In the genomic region with DNA sequence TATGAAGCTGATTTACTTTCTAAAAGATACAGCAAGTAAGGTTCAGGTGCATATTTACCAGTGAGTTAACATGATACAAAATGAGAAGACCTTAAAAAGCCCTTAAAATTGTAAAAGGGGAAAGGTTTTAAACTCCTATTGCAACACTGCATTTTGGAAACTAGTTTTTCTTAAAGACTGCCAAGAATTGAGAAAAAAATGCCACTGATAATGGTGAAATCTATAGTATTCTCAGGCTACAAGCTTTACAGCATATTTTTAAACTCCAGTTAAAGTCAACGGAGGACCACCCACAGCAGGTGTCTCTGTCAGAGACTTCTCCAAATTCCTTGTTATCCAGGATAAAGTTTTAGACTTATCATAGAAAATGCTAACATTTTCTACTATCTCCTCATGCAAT, we compare ENCODE assay signal across 14 cellular contexts.
"Had no signal": no experiment of that assay in that cellular context is flagged by ENCODE, and none has a peak within 500 bp of the region (broad histone marks: within the 10 kb centered on the region; RNA-seq: fewer than 3 reads in every experiment).

No MANE protein-coding gene starts in this region.

- H3K27ac ChIP-seq: psoas muscle, upper lobe of left lung had no signal

- H3K9me3 ChIP-seq: left lung, psoas muscle, spleen, upper lobe of left lung had no signal

- H3K4me3 Mint-ChIP-seq: activated T-helper 1 cell treated with anti-CD3 and anti-CD28 coated beads, Interleukin-12 subunit alpha, Interleukin-12 subunit beta, Interleukin-2, Interleukin-4 antibody, amounts not matched to agents 30 ng/mL and 10 ng/mL and 1 ng/mL, durations not matched to agents 14 hours and 24 hours and 36 hours; nephron had no signal

- ATAC-seq: esophagus mucosa, left lung, psoas muscle, sciatic nerve had no signal

- H3K4me3 ChIP-seq: left lung, psoas muscle, spleen, upper lobe of left lung had no signal

- DNase-seq: activated CD4-positive, alpha-beta T cell treated with anti-CD3 and anti-CD28 coated beads, Interleukin-2, amount 50 U/mL, for 4 hours; activated CD4-positive, CD25-positive, alpha-beta regulatory T cell; activated naive CD4-positive, alpha-beta T cell; anterior cingulate cortex; islet precursor cell; left lung; psoas muscle; spleen; stimulated activated CD4-positive, alpha-beta T cell treated with anti-CD3 and anti-CD28 coated beads, Interleukin-1b, Interleukin-23, amount 100 ng/mL, for 48 hours; upper lobe of left lung had no signal

- H3K9me3 Mint-ChIP-seq: activated T-helper 1 cell treated with anti-CD3 and anti-CD28 coated beads, Interleukin-12 subunit alpha, Interleukin-12 subunit beta, Interleukin-2, Interleukin-4 antibody, amounts not matched to agents 30 ng/mL and 10 ng/mL and 1 ng/mL, durations not matched to agents 14 hours and 24 hours and 36 hours; nephron had no signal

- H3K27me3 ChIP-seq: left lung, spleen, upper lobe of left lung had no signal

- H3K27ac Mint-ChIP-seq: activated T-helper 1 cell treated with anti-CD3 and anti-CD28 coated beads, Interleukin-12 subunit alpha, Interleukin-12 subunit beta, Interleukin-2, Interleukin-4 antibody, amounts not matched to agents 30 ng/mL and 10 ng/mL and 1 ng/mL, durations not matched to agents 14 hours and 24 hours and 36 hours; nephron had no signal
